30 cellular contexts compared by ENCODE assay signal in the genomic region with DNA sequence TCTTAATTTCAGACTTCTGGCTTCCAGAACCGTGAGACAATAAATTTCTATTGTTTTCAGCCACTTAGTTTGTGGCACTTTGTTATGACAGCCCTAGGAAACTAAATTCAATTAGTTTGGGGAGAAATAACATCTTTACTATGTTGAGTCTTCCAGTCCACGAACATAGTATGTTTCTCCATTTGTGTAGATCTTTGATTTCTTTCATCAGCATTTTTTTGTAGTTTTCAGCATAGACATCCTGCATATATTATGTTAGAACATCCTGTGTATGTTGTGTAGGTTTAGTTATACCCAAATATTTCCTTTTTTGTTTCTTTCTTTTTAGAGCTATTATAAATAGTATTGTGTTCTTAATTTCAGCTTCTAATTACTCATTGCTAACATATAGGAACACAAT.
"Had no signal": no experiment of that assay in that cellular context is flagged by ENCODE, and none has a peak within 500 bp of the region (broad histone marks: within the 10 kb centered on the region; RNA-seq: fewer than 3 reads in every experiment).

No MANE protein-coding gene starts in this region.

- H3K27ac Mint-ChIP-seq: activated naive CD8-positive, alpha-beta T cell treated with anti-CD3 and anti-CD28 coated beads for 36 hours; T-helper 2 cell treated with Interferon-gamma antibody and Interleukin-4, amounts not matched to agents 5 μg/mL and 100 μg/mL, for 36 hours had no signal

- H3K27me3 ChIP-seq: adrenal gland, body of pancreas, cardiac muscle cell, colonic mucosa, pancreas, sigmoid colon, suprapubic skin, tibial artery, upper lobe of right lung had no signal

- H3K4me3 Mint-ChIP-seq: activated naive CD8-positive, alpha-beta T cell treated with anti-CD3 and anti-CD28 coated beads for 36 hours; T-helper 2 cell treated with Interferon-gamma antibody and Interleukin-4, amounts not matched to agents 5 μg/mL and 100 μg/mL, for 36 hours had no signal

- H3K27ac ChIP-seq: adrenal gland, body of pancreas, cardiac muscle cell, colonic mucosa, left ventricle myocardium inferior, pancreas, psoas muscle, sigmoid colon, suprapubic skin, tibial artery, upper lobe of right lung, VCaP had no signal

- H3K36me3 ChIP-seq: adrenal gland, cardiac muscle cell, colonic mucosa, left ventricle myocardium inferior, pancreas, sigmoid colon, suprapubic skin, tibial artery, upper lobe of right lung had no signal

- H3K9me3 Mint-ChIP-seq: activated naive CD8-positive, alpha-beta T cell treated with anti-CD3 and anti-CD28 coated beads for 36 hours; stimulated activated naive B cell treated with anti-CD40 and anti-IgM and Interleukin-4, amounts not matched to agents 10 μg/mL and 1 μg/mL and 100 μg/mL, for 72 hours; T-helper 2 cell treated with Interferon-gamma antibody and Interleukin-4, amounts not matched to agents 5 μg/mL and 100 μg/mL, for 36 hours had no signal

- H3K27me3 Mint-ChIP-seq: activated naive CD8-positive, alpha-beta T cell treated with anti-CD3 and anti-CD28 coated beads for 36 hours; stimulated activated naive B cell treated with anti-CD40 and anti-IgM and Interleukin-4, amounts not matched to agents 10 μg/mL and 1 μg/mL and 100 μg/mL, for 72 hours had no signal

- H3K4me3 ChIP-seq: adrenal gland, body of pancreas, cardiac muscle cell, colonic mucosa, left ventricle myocardium inferior, lung, pancreas, psoas muscle, sigmoid colon, suprapubic skin, tibial artery, upper lobe of right lung had no signal

- H3K9me3 ChIP-seq: adrenal gland, body of pancreas, colonic mucosa, left ventricle myocardium inferior, pancreas, psoas muscle, sigmoid colon, suprapubic skin, tibial artery, upper lobe of right lung had no signal

- ATAC-seq: activated CD4-positive, CD25-positive, alpha-beta regulatory T cell treated with anti-CD3 and anti-CD28 coated beads, Interleukin-2, amount 50 U/mL, for 24 hours; body of pancreas; pancreas; psoas muscle; stimulated activated naive B cell treated with anti-CD40 and anti-IgM and Interleukin-4, amounts not matched to agents 10 μg/mL and 1 μg/mL and 100 μg/mL, for 72 hours; upper lobe of right lung had no signal

- DNase-seq: activated CD4-positive, alpha-beta T cell treated with anti-CD3 and anti-CD28 coated beads for 48 hours; activated CD4-positive, alpha-beta T cell treated with anti-CD3 and anti-CD28 coated beads, Interleukin-2, amount 50 U/mL, for 48 hours; activated CD8-positive, alpha-beta memory T cell treated with anti-CD3 and anti-CD28 coated beads for 24 hours; activated effector memory CD4-positive, alpha-beta T cell treated with Interleukin-2 at 50 U/mL for 16 hours; activated naive CD4-positive, alpha-beta T cell treated with Interleukin-2 at 50 U/mL for 16 hours; activated naive CD8-positive, alpha-beta T cell treated with anti-CD3 and anti-CD28 coated beads for 36 hours; adrenal gland; aorta; body of pancreas; cerebellar nuclear complex; colonic mucosa; effector CD8-positive, alpha-beta T cell; glutamatergic neuron; left ventricle myocardium inferior; pancreas; sigmoid colon; small intestine; stimulated activated CD4-positive, alpha-beta T cell treated with anti-CD3 and anti-CD28 coated beads, Interleukin-1b, Interleukin-23, amount 100 ng/mL, for 48 hours; stimulated activated CD4-positive, alpha-beta T cell treated with anti-CD3 and anti-CD28 coated beads, Interleukin-4, amount 100 ng/mL, for 4 hours; stimulated activated CD8-positive, alpha-beta memory T cell treated with anti-CD3 and anti-CD28 coated beads, Interleukin-4, amount 100 ng/mL, for 48 hours; stimulated activated naive B cell treated with anti-CD40 and anti-IgM and Interleukin-4, amounts not matched to agents 10 μg/mL and 1 μg/mL and 100 μg/mL, for 72 hours; tibial artery; upper lobe of right lung had no signal

- H3K36me3 Mint-ChIP-seq: activated naive CD8-positive, alpha-beta T cell treated with anti-CD3 and anti-CD28 coated beads for 36 hours; stimulated activated naive B cell treated with anti-CD40 and anti-IgM and Interleukin-4, amounts not matched to agents 10 μg/mL and 1 μg/mL and 100 μg/mL, for 72 hours had no signal
